ENCODE assay signal across 2 cellular contexts in the genomic region with DNA sequence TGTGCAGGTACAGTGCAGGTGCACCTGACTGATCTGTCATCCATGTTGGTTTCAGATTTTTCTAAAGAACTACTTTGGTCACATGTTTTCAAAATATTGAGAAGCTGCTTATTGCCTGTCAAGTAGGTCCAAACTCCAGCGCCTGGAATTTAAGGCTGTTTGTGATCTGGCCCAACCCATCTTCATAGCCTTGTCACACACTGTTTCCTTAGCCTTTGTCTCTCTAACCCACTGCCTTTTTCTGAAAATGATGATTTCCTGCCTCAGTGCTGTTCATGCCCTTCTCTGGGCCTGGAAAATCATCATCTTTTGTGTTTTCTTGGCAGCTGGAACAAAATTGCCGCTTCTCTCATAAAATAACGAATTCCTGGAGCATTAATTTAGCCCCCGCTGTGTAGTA.
TF ChIP-seq lines count a peak whose summit lies in the region.

No MANE protein-coding gene starts in this region.

TF ChIP-seq in SK-N-SH, 30 proteins besides CTCF, POLR2A, EP300 and RAD21 (continued from another document):
- TF ChIP-seq PBX3 (IDR thresholded peaks at IDR 0.05): no peak
- TF ChIP-seq SIN3A (IDR thresholded peaks at IDR 0.05; ENCODE audit: borderline replicate concordance, low read depth, low read length): no peak
- no peak for TF ChIP-seq MAX (IDR thresholded peaks at IDR 0.05; ENCODE audit: low read depth)
- no peak for TF ChIP-seq FOXJ3 (CRISPR knock-in tag; IDR thresholded peaks at IDR 0.05)
- TF ChIP-seq YY1 (IDR thresholded peaks at IDR 0.05; ENCODE audit: low read depth): no peak
- TF ChIP-seq SMC3 (IDR thresholded peaks at IDR 0.05; ENCODE audit: low read depth, low read length): no peak

TF ChIP-seq in SK-N-SH treated with all-trans-retinoic acid at 6 μM for 48 hours, 23 proteins besides CTCF, POLR2A, EP300 and RAD21 (continued from another document):
- TF ChIP-seq RARB (CRISPR knock-in tag; IDR thresholded peaks at IDR 0.05) (no peak), TOX (CRISPR knock-in tag; IDR thresholded peaks at IDR 0.05; ENCODE audit: borderline replicate concordance) (no peak), OSR1 (CRISPR knock-in tag; IDR thresholded peaks at IDR 0.05) (no peak), BACH2 (CRISPR knock-in tag; IDR thresholded peaks at IDR 0.05; ENCODE audit: borderline replicate concordance) (no peak), PPARA (CRISPR knock-in tag; IDR thresholded peaks at IDR 0.05; ENCODE audit: borderline replicate concordance) (no peak), ZNF70 (CRISPR knock-in tag; IDR thresholded peaks at IDR 0.05) (no peak)
- TF ChIP-seq, protein P1, sequence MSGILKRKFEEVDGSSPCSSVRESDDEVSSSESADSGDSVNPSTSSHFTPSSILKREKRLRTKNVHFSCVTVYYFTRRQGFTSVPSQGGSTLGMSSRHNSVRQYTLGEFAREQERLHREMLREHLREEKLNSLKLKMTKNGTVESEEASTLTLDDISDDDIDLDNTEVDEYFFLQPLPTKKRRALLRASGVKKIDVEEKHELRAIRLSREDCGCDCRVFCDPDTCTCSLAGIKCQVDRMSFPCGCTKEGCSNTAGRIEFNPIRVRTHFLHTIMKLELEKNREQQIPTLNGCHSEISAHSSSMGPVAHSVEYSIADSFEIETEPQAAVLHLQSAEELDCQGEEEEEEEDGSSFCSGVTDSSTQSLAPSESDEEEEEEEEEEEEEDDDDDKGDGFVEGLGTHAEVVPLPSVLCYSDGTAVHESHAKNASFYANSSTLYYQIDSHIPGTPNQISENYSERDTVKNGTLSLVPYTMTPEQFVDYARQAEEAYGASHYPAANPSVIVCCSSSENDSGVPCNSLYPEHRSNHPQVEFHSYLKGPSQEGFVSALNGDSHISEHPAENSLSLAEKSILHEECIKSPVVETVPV (CRISPR knock-in tag; IDR thresholded peaks at IDR 0.05): no peak
